ENCODE assay signal across 28 cellular contexts in genomic region chr7:141400356-141400755, GRCh38.
"Had no signal": no experiment of that assay in that cellular context is flagged by ENCODE, and none has a peak within 500 bp of the region (broad histone marks: within the 10 kb centered on the region; RNA-seq: fewer than 3 reads in every experiment).

No MANE protein-coding gene starts in this region.

- H3K36me3 ChIP-seq: stomach, suprapubic skin, thoracic aorta, thyroid gland, tibial artery, tibial nerve, transverse colon, upper lobe of left lung, upper lobe of right lung, uterus, vagina had no signal

- H3K4me3 Mint-ChIP-seq: stimulated activated effector memory CD8-positive, alpha-beta T cell treated with anti-CD3 and anti-CD28 coated beads, Interleukin-12 subunit alpha, Interleukin-12 subunit beta, amount 100 ng/mL, for 72 hours; stimulated activated memory B cell treated with anti-CD40 and anti-IgM and Interleukin-4, amounts not matched to agents 10 μg/mL and 1 μg/mL and 100 μg/mL, for 72 hours; stimulated activated naive B cell treated with anti-CD40 and anti-IgM and Interleukin-4, amounts not matched to agents 10 μg/mL and 1 μg/mL and 100 μg/mL, for 72 hours; stimulated activated naive CD8-positive, alpha-beta T cell treated with anti-CD3 and anti-CD28 coated beads, Interleukin-15, amount 100 ng/mL, for 72 hours; stimulated activated naive CD8-positive, alpha-beta T cell treated with anti-CD3 and anti-CD28 coated beads, Interleukin-15, Interleukin-2, amounts not matched to agents 100 ng/mL and 50 ng/mL, for 24 hours; type B pancreatic cell had no signal

- H3K4me1 ChIP-seq: stomach, suprapubic skin, testis, thyroid gland, tibial artery, tibial nerve, transverse colon, upper lobe of left lung, upper lobe of right lung, uterus, vagina had no signal

- ATAC-seq: stimulated activated effector memory CD8-positive, alpha-beta T cell treated with anti-CD3 and anti-CD28 coated beads, Interleukin-12 subunit alpha, Interleukin-12 subunit beta, amount 100 ng/mL, for 72 hours; stimulated activated memory B cell treated with anti-CD40 and anti-IgM and Interleukin-4, amounts not matched to agents 10 μg/mL and 1 μg/mL and 100 μg/mL, for 72 hours; stimulated activated naive B cell treated with anti-CD40 and anti-IgM and Interleukin-4, amounts not matched to agents 10 μg/mL and 1 μg/mL and 100 μg/mL, for 72 hours; stimulated activated naive CD8-positive, alpha-beta T cell treated with anti-CD3 and anti-CD28 coated beads, Interleukin-15, amount 100 ng/mL, for 72 hours; stimulated activated naive CD8-positive, alpha-beta T cell treated with anti-CD3 and anti-CD28 coated beads, Interleukin-15, Interleukin-2, amounts not matched to agents 100 U/mL and 50 U/mL, for 24 hours; upper lobe of right lung had no signal

- H3K9me3 Mint-ChIP-seq: stimulated activated effector memory CD8-positive, alpha-beta T cell treated with anti-CD3 and anti-CD28 coated beads, Interleukin-12 subunit alpha, Interleukin-12 subunit beta, amount 100 ng/mL, for 72 hours; stimulated activated memory B cell treated with anti-CD40 and anti-IgM and Interleukin-4, amounts not matched to agents 10 μg/mL and 1 μg/mL and 100 μg/mL, for 72 hours; stimulated activated naive CD8-positive, alpha-beta T cell treated with anti-CD3 and anti-CD28 coated beads, Interleukin-15, amount 100 ng/mL, for 72 hours; stimulated activated naive CD8-positive, alpha-beta T cell treated with anti-CD3 and anti-CD28 coated beads, Interleukin-15, Interleukin-2, amounts not matched to agents 100 ng/mL and 50 ng/mL, for 24 hours; type B pancreatic cell had no signal

- H3K9me3 ChIP-seq: stomach, suprapubic skin, testis, thoracic aorta, thyroid gland, tibial artery, tibial nerve, transverse colon, upper lobe of left lung, upper lobe of right lung, uterus, vagina had no signal

- H3K27ac ChIP-seq: stomach, suprapubic skin, testis, thoracic aorta, thyroid gland, tibial artery, tibial nerve, transverse colon, upper lobe of left lung, upper lobe of right lung, uterus, vagina had no signal

- H3K27ac Mint-ChIP-seq: stimulated activated effector memory CD8-positive, alpha-beta T cell treated with anti-CD3 and anti-CD28 coated beads, Interleukin-12 subunit alpha, Interleukin-12 subunit beta, amount 100 ng/mL, for 72 hours; stimulated activated memory B cell treated with anti-CD40 and anti-IgM and Interleukin-4, amounts not matched to agents 10 μg/mL and 1 μg/mL and 100 μg/mL, for 72 hours; stimulated activated naive B cell treated with anti-CD40 and anti-IgM and Interleukin-4, amounts not matched to agents 10 μg/mL and 1 μg/mL and 100 μg/mL, for 72 hours; stimulated activated naive CD8-positive, alpha-beta T cell treated with anti-CD3 and anti-CD28 coated beads, Interleukin-15, amount 100 ng/mL, for 72 hours; stimulated activated naive CD8-positive, alpha-beta T cell treated with anti-CD3 and anti-CD28 coated beads, Interleukin-15, Interleukin-2, amounts not matched to agents 100 ng/mL and 50 ng/mL, for 24 hours; type B pancreatic cell had no signal

- H3K4me3 ChIP-seq: stomach, suprapubic skin, testis, thoracic aorta, thyroid gland, tibial artery, tibial nerve, transverse colon, upper lobe of left lung, upper lobe of right lung, uterus, vagina had no signal

- H3K36me3 Mint-ChIP-seq: stimulated activated effector memory CD8-positive, alpha-beta T cell treated with anti-CD3 and anti-CD28 coated beads, Interleukin-12 subunit alpha, Interleukin-12 subunit beta, amount 100 ng/mL, for 72 hours; stimulated activated memory B cell treated with anti-CD40 and anti-IgM and Interleukin-4, amounts not matched to agents 10 μg/mL and 1 μg/mL and 100 μg/mL, for 72 hours; stimulated activated naive B cell treated with anti-CD40 and anti-IgM and Interleukin-4, amounts not matched to agents 10 μg/mL and 1 μg/mL and 100 μg/mL, for 72 hours; type B pancreatic cell had no signal

- H3K4me1 Mint-ChIP-seq: stimulated activated effector memory CD8-positive, alpha-beta T cell treated with anti-CD3 and anti-CD28 coated beads, Interleukin-12 subunit alpha, Interleukin-12 subunit beta, amount 100 ng/mL, for 72 hours; stimulated activated memory B cell treated with anti-CD40 and anti-IgM and Interleukin-4, amounts not matched to agents 10 μg/mL and 1 μg/mL and 100 μg/mL, for 72 hours; stimulated activated naive B cell treated with anti-CD40 and anti-IgM and Interleukin-4, amounts not matched to agents 10 μg/mL and 1 μg/mL and 100 μg/mL, for 72 hours; stimulated activated naive CD8-positive, alpha-beta T cell treated with anti-CD3 and anti-CD28 coated beads, Interleukin-15, amount 100 ng/mL, for 72 hours had no signal

- DNase-seq: stimulated activated CD4-positive, alpha-beta T cell treated with anti-CD3 and anti-CD28 coated beads, Interleukin-2, amount 100 ng/mL, for 48 hours; stimulated activated CD4-positive, alpha-beta T cell treated with anti-CD3 and anti-CD28 coated beads, Interleukin-4, amount 100 ng/mL, for 1 hour; stimulated activated CD4-positive, alpha-beta T cell treated with anti-CD3 and anti-CD28 coated beads, Interleukin-4, amount 100 ng/mL, for 24 hours; stimulated activated CD4-positive, alpha-beta T cell treated with anti-CD3 and anti-CD28 coated beads, Interleukin-4, amount 100 ng/mL, for 4 hours; stimulated activated CD8-positive, alpha-beta memory T cell treated with anti-CD3 and anti-CD28 coated beads, Interleukin-4, amount 100 ng/mL, for 48 hours; stimulated activated naive B cell treated with anti-CD40 and anti-IgM and Interleukin-4, amounts not matched to agents 10 μg/mL and 1 μg/mL and 100 μg/mL, for 72 hours; stimulated activated naive CD4-positive, alpha-beta T cell; stimulated activated naive CD4-positive, alpha-beta T cell treated with Interleukin-2 at 50 U/mL for 16 hours; stimulated activated naive CD8-positive, alpha-beta T cell treated with anti-CD3 and anti-CD28 coated beads, Interleukin-15, amount 100 ng/mL, for 72 hours; stimulated activated naive CD8-positive, alpha-beta T cell treated with anti-CD3 and anti-CD28 coated beads, Interleukin-15, Interleukin-2, amounts not matched to agents 100 U/mL and 50 U/mL, for 24 hours; stomach; substantia nigra; testis; thyroid gland; tibial artery; transverse colon; trophoblast cell; upper lobe of left lung; upper lobe of right lung; uterus had no signal

- H3K27me3 ChIP-seq: suprapubic skin, testis, thyroid gland, tibial artery, tibial nerve, transverse colon, upper lobe of left lung, upper lobe of right lung, uterus, vagina had no signal
